8 cellular contexts compared by ENCODE assay signal in the genomic region with DNA sequence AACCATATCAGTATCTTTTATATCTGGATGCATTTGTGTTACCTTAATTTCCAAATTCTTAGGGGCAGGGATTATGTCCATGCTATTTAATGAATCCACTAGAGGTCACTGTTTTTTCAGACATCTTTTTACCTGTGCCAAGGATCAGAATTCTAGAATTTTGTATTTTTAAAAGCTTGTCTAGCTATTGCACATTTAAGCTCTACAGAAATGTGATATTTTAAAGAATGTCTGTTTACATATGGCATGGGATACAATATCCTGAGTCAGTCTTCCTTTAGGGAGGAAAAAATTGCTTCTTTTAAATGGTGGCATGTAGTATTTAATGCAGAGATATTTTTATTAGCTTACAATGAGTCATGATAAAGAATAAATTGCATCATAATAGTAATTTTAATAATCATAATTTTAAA. TPM values are rescaled to one million over a fixed set of nuclear protein-coding genes. Genes with fewer than 3 reads are reported as not detected.
DNase-seq lines count a peak whose midpoint lies in the region; ATAC-seq, FAIRE-seq and TF ChIP-seq lines count a peak whose summit lies in the region.

No MANE protein-coding gene starts in this region.

- CTCF ChIA-PET in activated CD8-positive, alpha-beta T cell treated with anti-CD3 and anti-CD28 coated beads, Interleukin-2, amount 10 ng/mL, durations not matched to agents 7 days and 5 days (lab: Charles Lee), result interaction anchor here (0.6 to 5.8 kb wide), 60 partner anchors 9 to 319 kb away, joined by 3 to 122 read pairs (median 4); partner anchors contain the start of genes GFI1, GLMN and RPAP2
- CTCF ChIA-PET in Caco-2 (lab: Charles Lee), result interaction anchor here (0.6 to 0.8 kb wide), 3 partner anchors 168 to 508 kb away, joined by 3 to 4 read pairs (median 3); no protein-coding TSS in a partner anchor

- H3K9me3 ChIP-seq in Caco-2, result no peaks in the 10 kb centered on the region

- peaks cover 2% of the 10 kb centered on the region in 2 donors for H3K9me3 Mint-ChIP-seq in activated T-cell treated with anti-CD3 and anti-CD28 coated beads, Interleukin-2, amount 50 U/mL, for 72 hours
- H3K9me3 Mint-ChIP-seq in activated CD8-positive, alpha-beta T cell treated with anti-CD3 and anti-CD28 coated beads, Interleukin-2, amount 10 ng/mL, durations not matched to agents 7 days and 5 days (ENCODE audit: insufficient read depth), result peaks cover 9% of the 10 kb centered on the region
- H3K9me3 Mint-ChIP-seq in Caco-2 (ENCODE audit: unreplicated experiment), result no peaks in the 10 kb centered on the region

- peak; percentile 40 to 55 for ATAC-seq in activated T-cell treated with anti-CD3 and anti-CD28 coated beads, Interleukin-2, amount 50 U/mL, for 72 hours (replicated peaks in 1 of 2)
- ATAC-seq in activated CD8-positive, alpha-beta T cell treated with anti-CD3 and anti-CD28 coated beads, Interleukin-2, amount 10 ng/mL, durations not matched to agents 7 days and 5 days, result peak; percentile 51
- ATAC-seq in HG02852 (IDR thresholded peaks at IDR 0.05; ENCODE audit: unreplicated experiment) (no peak), HG02571 (IDR thresholded peaks at IDR 0.05; ENCODE audit: unreplicated experiment) (no peak)

- intact Hi-C loops in Caco-2 (cut with micrococcal nuclease; ENCODE audit: unreplicated experiment), result loop anchor here (1.0 to 10.0 kb wide), 3 partner anchors 175 to 313 kb away; partner anchors contain the start of gene GFI1

- no peak overlapping the region for H3K4me3 ChIP-seq in Caco-2 (ENCODE audit: low read depth, low read length)

- H3K4me1 ChIP-seq in Caco-2, result no peaks in the 10 kb centered on the region

- H3K27me3 Mint-ChIP-seq in activated T-cell treated with anti-CD3 and anti-CD28 coated beads, Interleukin-2, amount 50 U/mL, for 72 hours (ENCODE audit: low read depth), result no peaks in the 10 kb centered on the region
- H3K27me3 Mint-ChIP-seq in activated CD8-positive, alpha-beta T cell treated with anti-CD3 and anti-CD28 coated beads, Interleukin-2, amount 10 ng/mL, durations not matched to agents 7 days and 5 days (ENCODE audit: low read depth), result no peaks in the 10 kb centered on the region
- no peaks in the 10 kb centered on the region for H3K27me3 Mint-ChIP-seq in Caco-2 (ENCODE audit: insufficient read depth, unreplicated experiment)

- H3K4me1 Mint-ChIP-seq in activated T-cell treated with anti-CD3 and anti-CD28 coated beads, Interleukin-2, amount 50 U/mL, for 72 hours (ENCODE audit: low read depth), result peaks cover 50% of the 10 kb centered on the region
- peaks cover 38% of the 10 kb centered on the region for H3K4me1 Mint-ChIP-seq in activated CD8-positive, alpha-beta T cell treated with anti-CD3 and anti-CD28 coated beads, Interleukin-2, amount 10 ng/mL, durations not matched to agents 7 days and 5 days (ENCODE audit: low read depth)
- no peaks in the 10 kb centered on the region for H3K4me1 Mint-ChIP-seq in Caco-2 (ENCODE audit: low read depth, unreplicated experiment)

- peak; percentile 99 for FAIRE-seq in islet of Langerhans (lab: Jason Lieb, UNC)

- peaks cover 4 to 30% of the 10 kb centered on the region in 2 donors for H3K36me3 Mint-ChIP-seq in activated T-cell treated with anti-CD3 and anti-CD28 coated beads, Interleukin-2, amount 50 U/mL, for 72 hours (ENCODE audit: insufficient read depth in 2 of 2)
- peaks cover 52% of the 10 kb centered on the region for H3K36me3 Mint-ChIP-seq in activated CD8-positive, alpha-beta T cell treated with anti-CD3 and anti-CD28 coated beads, Interleukin-2, amount 10 ng/mL, durations not matched to agents 7 days and 5 days (ENCODE audit: low read depth)
- no peaks in the 10 kb centered on the region for H3K36me3 Mint-ChIP-seq in Caco-2 (ENCODE audit: insufficient read depth, unreplicated experiment)

- H3K27ac Mint-ChIP-seq in activated T-cell treated with anti-CD3 and anti-CD28 coated beads, Interleukin-2, amount 50 U/mL, for 72 hours, result no peak overlapping the region
- no peak overlapping the region for H3K27ac Mint-ChIP-seq in activated CD8-positive, alpha-beta T cell treated with anti-CD3 and anti-CD28 coated beads, Interleukin-2, amount 10 ng/mL, durations not matched to agents 7 days and 5 days
- no peak overlapping the region for H3K27ac Mint-ChIP-seq in Caco-2 (ENCODE audit: unreplicated experiment)

- POLR2A ChIA-PET in activated CD8-positive, alpha-beta T cell treated with anti-CD3 and anti-CD28 coated beads, Interleukin-2, amount 10 ng/mL, durations not matched to agents 7 days and 5 days (lab: Charles Lee), result interaction anchor here (0.8 to 3.0 kb wide), 4 partner anchors 11 to 176 kb away, joined by 3 to 22 read pairs (median 4); partner anchors contain the start of gene GFI1
- POLR2A ChIA-PET in Caco-2 (lab: Charles Lee), result interaction anchor here (0.5 kb wide), 1 partner anchor 137 kb away, joined by 10 read pairs; no protein-coding TSS in a partner anchor

- H3K4me3 Mint-ChIP-seq in activated T-cell treated with anti-CD3 and anti-CD28 coated beads, Interleukin-2, amount 50 U/mL, for 72 hours, result no peak overlapping the region
- no peak overlapping the region for H3K4me3 Mint-ChIP-seq in activated CD8-positive, alpha-beta T cell treated with anti-CD3 and anti-CD28 coated beads, Interleukin-2, amount 10 ng/mL, durations not matched to agents 7 days and 5 days
- H3K4me3 Mint-ChIP-seq in Caco-2 (ENCODE audit: unreplicated experiment), result no peak overlapping the region

- no peak for DNase-seq in activated T-cell treated with anti-CD3 and anti-CD28 coated beads, Interleukin-2, amount 50 U/mL, for 72 hours
- DNase-seq in activated T-cell treated with anti-CD3 and anti-CD28 coated beads, Interleukin-2, amount 50 U/mL, for 1 hour, result no peak
- DNase-seq in NCI-H1694 (lab: John Stamatoyannopoulos, UW) (peak; percentile 47), Caco-2 (no peak)
- DNase-seq in activated CD8-positive, alpha-beta T cell treated with anti-CD3 and anti-CD28 coated beads, Interleukin-2, amount 10 ng/mL, durations not matched to agents 7 days and 5 days, result no peak

- TF ChIP-seq CTCF in Caco-2 (IDR thresholded peaks at IDR 0.05; ENCODE audit: insufficient read depth in 1 of 2, low read depth in 1 of 2, low read length in 1 of 2, severe bottlenecking in 1 of 2, unreplicated experiment in 1 of 2), result peak in 1 of 2 experiments; percentile 51

- no peaks in the 10 kb centered on the region for H3K36me3 ChIP-seq in Caco-2 (ENCODE audit: control insufficient read depth, insufficient read depth, low read length)

- H3K27me3 ChIP-seq in Caco-2 (replicated peaks; ENCODE audit: control insufficient read depth, insufficient read depth, low read length), result no peaks in the 10 kb centered on the region

- no TSS peak for BruUV-seq in Caco-2 (replicated peaks; lab: Mats Ljungman, UMichigan)

RNA-seq across cellular contexts. Expression of gene RPAP2, which starts 11.3 kb away (rescaled TPM):
- 10 to 100 TPM; 48.4 to 54.3 TPM for total RNA-seq in activated T-cell treated with anti-CD3 and anti-CD28 coated beads, Interleukin-2, amount 50 U/mL, for 72 hours
- 10 to 100 TPM; 32.9 to 36.2 TPM for total RNA-seq in activated CD8-positive, alpha-beta T cell treated with anti-CD3 and anti-CD28 coated beads, Interleukin-2, amount 10 ng/mL, durations not matched to agents 7 days and 5 days
- total RNA-seq in Caco-2 (2022), result 15.5 and 16.8 TPM in 2 replicates

RNA-seq across cellular contexts. Expression of gene GLMN, which starts 11.4 kb away (rescaled TPM):
- 10 to 100 TPM; 22.3 to 27.6 TPM for total RNA-seq in activated T-cell treated with anti-CD3 and anti-CD28 coated beads, Interleukin-2, amount 50 U/mL, for 72 hours
- total RNA-seq in activated CD8-positive, alpha-beta T cell treated with anti-CD3 and anti-CD28 coated beads, Interleukin-2, amount 10 ng/mL, durations not matched to agents 7 days and 5 days, result 10 to 100 TPM; 18.4 to 21.9 TPM
- 12.3 and 12.9 TPM in 2 replicates for total RNA-seq in Caco-2 (2022)

Comparison
In these comparisons a context has a peak if more than half of its experiments do, and no peak if none do; other contexts are left out.
1. ATAC-seq: peak in activated T-cell treated with anti-CD3 and anti-CD28 coated beads, Interleukin-2, amount 50 U/mL, for 72 hours (2 of 2) and activated CD8-positive, alpha-beta T cell treated with anti-CD3 and anti-CD28 coated beads, Interleukin-2, amount 10 ng/mL, durations not matched to agents 7 days and 5 days (single experiment); none in HG02852 (single experiment) and HG02571 (single experiment).